In the genomic region with DNA sequence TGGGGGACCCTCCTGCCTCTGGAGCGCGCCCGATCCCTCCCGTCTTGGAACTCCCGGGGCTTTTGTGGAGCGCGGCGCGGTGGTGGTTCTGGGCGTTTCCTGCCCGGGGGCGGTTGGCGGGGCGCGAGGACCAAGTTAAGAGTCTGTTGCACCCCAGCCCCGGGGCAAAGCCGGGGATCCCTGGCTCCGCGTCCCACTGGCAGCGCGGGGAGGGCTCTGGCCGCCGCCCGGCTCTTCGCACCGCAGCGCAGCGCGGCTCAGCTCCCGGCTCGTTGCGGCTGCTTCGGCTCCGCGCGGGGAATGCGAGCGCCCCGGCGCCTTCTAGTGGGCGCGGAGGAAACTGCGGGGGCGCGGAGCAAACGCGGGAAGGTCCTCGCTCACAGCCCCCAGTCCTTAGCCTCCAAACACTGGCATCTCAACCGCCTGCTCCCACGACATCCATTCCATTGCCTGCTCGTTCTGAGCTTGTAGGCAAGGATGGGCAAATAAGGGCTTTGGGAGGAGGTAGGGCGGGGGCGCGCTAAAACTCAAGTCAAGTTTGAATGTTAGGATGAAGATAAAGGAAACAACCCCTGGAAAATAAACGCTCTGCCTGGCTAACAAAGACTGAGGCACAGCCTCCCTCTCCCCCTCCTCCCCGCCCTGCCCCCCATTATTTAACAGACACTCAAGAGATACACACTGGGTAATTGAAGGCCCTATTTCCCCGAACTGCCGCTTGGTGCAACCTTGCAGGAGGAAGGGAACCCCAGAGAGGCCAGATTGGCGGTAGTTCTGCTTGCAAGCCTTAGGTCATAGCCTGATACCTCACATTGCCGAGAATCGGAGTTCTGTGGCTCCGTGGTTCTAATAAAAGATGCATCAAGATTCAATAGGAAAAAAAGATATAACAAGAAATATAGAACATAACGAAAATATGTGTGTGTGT, we compare ENCODE assay signal across 8 cellular contexts. TPM values are rescaled to one million over a fixed set of nuclear protein-coding genes. Genes with fewer than 3 reads are reported as not detected.
DNase-seq lines count a peak whose midpoint lies in the region; ATAC-seq and TF ChIP-seq lines count a peak whose summit lies in the region.

TSS of gene B4GALNT1 (minus strand) at position 304 of the 928 bp plus-strand sequence. CDS start 1,069 bp downstream, outside the sequence.

- no peaks in the 10 kb centered on the region for H3K9me3 ChIP-seq in HUES64 (ENCODE audit: insufficient read depth, low read depth, low read length)
- H3K9me3 ChIP-seq in testis = no peaks in the 10 kb centered on the region

- no peaks in the 10 kb centered on the region for H3K36me3 ChIP-seq in HUES64 (ENCODE audit: insufficient read depth, low read length)
- no peaks in the 10 kb centered on the region for H3K36me3 ChIP-seq in testis (ENCODE audit: low read depth, missing control alignments)

- no peak within 1 kb of the TSS for H3K27ac ChIP-seq in HUES64 (ENCODE audit: low read depth, low read length)
- no peak within 1 kb of the TSS for H3K27ac ChIP-seq in testis

- intact Hi-C loops in activated T-helper 1 cell treated with anti-CD3 and anti-CD28 coated beads, Interleukin-12 subunit alpha, Interleukin-12 subunit beta, Interleukin-2, Interleukin-4 antibody, amounts not matched to agents 30 ng/mL and 10 ng/mL and 1 ng/mL, durations not matched to agents 14 hours and 24 hours and 36 hours (cut with micrococcal nuclease) = loop anchor here (1.0 to 5.0 kb wide), 5 partner anchors 11 to 109 kb away; no protein-coding TSS in a partner anchor
- intact Hi-C loops in testis (cut with DNase I; ENCODE audit: low total_unique reads) = no loop called here

- H3K27me3 ChIP-seq in HUES64 (ENCODE audit: insufficient read depth, low read length) (peaks cover 74% of the 10 kb centered on the region), testis (no peaks in the 10 kb centered on the region)

- H3K36me3 Mint-ChIP-seq in activated T-helper 1 cell treated with anti-CD3 and anti-CD28 coated beads, Interleukin-12 subunit alpha, Interleukin-12 subunit beta, Interleukin-2, Interleukin-4 antibody, amounts not matched to agents 30 ng/mL and 10 ng/mL and 1 ng/mL, durations not matched to agents 14 hours and 24 hours and 36 hours (ENCODE audit: low read depth) = no peaks in the 10 kb centered on the region
- H3K36me3 Mint-ChIP-seq in nephron (ENCODE audit: low read depth) = no peaks in the 10 kb centered on the region

- peak; percentile 87 for ATAC-seq in GM19463 (IDR thresholded peaks at IDR 0.05; ENCODE audit: unreplicated experiment)

- H3K4me3 ChIP-seq in HUES64 (ENCODE audit: low read length) = peak within 1 kb of the TSS; percentile 59
- peak within 1 kb of the TSS; percentile 44 to 68 for H3K4me3 ChIP-seq in testis

- no peaks in the 10 kb centered on the region for H3K9me3 Mint-ChIP-seq in activated T-helper 1 cell treated with anti-CD3 and anti-CD28 coated beads, Interleukin-12 subunit alpha, Interleukin-12 subunit beta, Interleukin-2, Interleukin-4 antibody, amounts not matched to agents 30 ng/mL and 10 ng/mL and 1 ng/mL, durations not matched to agents 14 hours and 24 hours and 36 hours
- no peaks in the 10 kb centered on the region for H3K9me3 Mint-ChIP-seq in nephron

- DNase-seq in COR-L47 (lab: John Stamatoyannopoulos, UW) = peak; percentile 74
- DNase-seq in OCI-M1 (lab: John Stamatoyannopoulos, UW) = peak; percentile 85
- DNase-seq in activated T-helper 1 cell treated with anti-CD3 and anti-CD28 coated beads, Interleukin-12 subunit alpha, Interleukin-12 subunit beta, Interleukin-2, Interleukin-4 antibody, amounts not matched to agents 30 ng/mL and 10 ng/mL and 1 ng/mL, durations not matched to agents 14 hours and 24 hours and 36 hours (ENCODE audit: low spot score) = peak; percentile 63
- peak; percentile 39 for DNase-seq in fibroblast of peridontal ligament (ENCODE audit: extremely low read depth)
- peak; percentile 71 for DNase-seq in testis

- peaks cover 53% of the 10 kb centered on the region for H3K27me3 Mint-ChIP-seq in activated T-helper 1 cell treated with anti-CD3 and anti-CD28 coated beads, Interleukin-12 subunit alpha, Interleukin-12 subunit beta, Interleukin-2, Interleukin-4 antibody, amounts not matched to agents 30 ng/mL and 10 ng/mL and 1 ng/mL, durations not matched to agents 14 hours and 24 hours and 36 hours (ENCODE audit: insufficient read depth)
- peaks cover 81% of the 10 kb centered on the region for H3K27me3 Mint-ChIP-seq in nephron (ENCODE audit: low read depth)

- H3K9ac ChIP-seq in HUES64 (ENCODE audit: low read depth, low read length) = 0 out of 2 replicates have a peak within 1 kb of the TSS, but pooled peaks have one; percentile 55

- no peak for TF ChIP-seq POLR2A in testis (IDR thresholded peaks at IDR 0.05)

- peaks cover 6% of the 10 kb centered on the region for H3K4me1 Mint-ChIP-seq in activated T-helper 1 cell treated with anti-CD3 and anti-CD28 coated beads, Interleukin-12 subunit alpha, Interleukin-12 subunit beta, Interleukin-2, Interleukin-4 antibody, amounts not matched to agents 30 ng/mL and 10 ng/mL and 1 ng/mL, durations not matched to agents 14 hours and 24 hours and 36 hours (ENCODE audit: low read depth)
- H3K4me1 Mint-ChIP-seq in nephron = no peaks in the 10 kb centered on the region

- peak within 1 kb of the TSS; percentile 79 for H3K4me3 Mint-ChIP-seq in activated T-helper 1 cell treated with anti-CD3 and anti-CD28 coated beads, Interleukin-12 subunit alpha, Interleukin-12 subunit beta, Interleukin-2, Interleukin-4 antibody, amounts not matched to agents 30 ng/mL and 10 ng/mL and 1 ng/mL, durations not matched to agents 14 hours and 24 hours and 36 hours
- H3K4me3 Mint-ChIP-seq in nephron = peak within 1 kb of the TSS; percentile 68 to 72 (median 68)

- peaks cover 9% of the 10 kb centered on the region for H3K4me1 ChIP-seq in HUES64 (ENCODE audit: insufficient read depth, low read length)
- H3K4me1 ChIP-seq in testis = peaks cover 7% of the 10 kb centered on the region

- TF ChIP-seq CTCF in nephron (IDR thresholded peaks at IDR 0.05; ENCODE audit: unreplicated experiment in 3 of 3) (peak; percentile 89 to 90 (median 89)), testis (IDR thresholded peaks at IDR 0.05) (peak; percentile 74 to 84 (median 75))

- H3K27ac Mint-ChIP-seq in activated T-helper 1 cell treated with anti-CD3 and anti-CD28 coated beads, Interleukin-12 subunit alpha, Interleukin-12 subunit beta, Interleukin-2, Interleukin-4 antibody, amounts not matched to agents 30 ng/mL and 10 ng/mL and 1 ng/mL, durations not matched to agents 14 hours and 24 hours and 36 hours = no peak within 1 kb of the TSS
- no peak within 1 kb of the TSS for H3K27ac Mint-ChIP-seq in nephron

- WGBS in HUES64 = 5% methylated on average over 61 of the region's 63 CpGs
- WGBS in testis, 2 donors = 4 to 6% methylated on average over 15 to 46 of the region's 63 CpGs

RNA-seq across cellular contexts. Expression of gene B4GALNT1, which starts in this region (rescaled TPM):
- polyA plus RNA-seq in HUES64 (2013, experiment 1 of 2) = 1.8 TPM
- polyA plus RNA-seq in HUES64 (2013, experiment 2 of 2) = 1.5 TPM
- total RNA-seq in activated T-helper 1 cell treated with anti-CD3 and anti-CD28 coated beads, Interleukin-12 subunit alpha, Interleukin-12 subunit beta, Interleukin-2, Interleukin-4 antibody, amounts not matched to agents 30 ng/mL and 10 ng/mL and 1 ng/mL, durations not matched to agents 14 hours and 24 hours and 36 hours = 4.4 and 4.6 TPM in 2 replicates
- total RNA-seq in testis = 1 to 10 TPM; 2.3 to 3.2 TPM
- 1.8 TPM for polyA plus RNA-seq in testis (ENCODE audit: insufficient read depth, low read depth, low replicate concordance)
